ENCODE assay signal across 29 cellular contexts in the genomic region with DNA sequence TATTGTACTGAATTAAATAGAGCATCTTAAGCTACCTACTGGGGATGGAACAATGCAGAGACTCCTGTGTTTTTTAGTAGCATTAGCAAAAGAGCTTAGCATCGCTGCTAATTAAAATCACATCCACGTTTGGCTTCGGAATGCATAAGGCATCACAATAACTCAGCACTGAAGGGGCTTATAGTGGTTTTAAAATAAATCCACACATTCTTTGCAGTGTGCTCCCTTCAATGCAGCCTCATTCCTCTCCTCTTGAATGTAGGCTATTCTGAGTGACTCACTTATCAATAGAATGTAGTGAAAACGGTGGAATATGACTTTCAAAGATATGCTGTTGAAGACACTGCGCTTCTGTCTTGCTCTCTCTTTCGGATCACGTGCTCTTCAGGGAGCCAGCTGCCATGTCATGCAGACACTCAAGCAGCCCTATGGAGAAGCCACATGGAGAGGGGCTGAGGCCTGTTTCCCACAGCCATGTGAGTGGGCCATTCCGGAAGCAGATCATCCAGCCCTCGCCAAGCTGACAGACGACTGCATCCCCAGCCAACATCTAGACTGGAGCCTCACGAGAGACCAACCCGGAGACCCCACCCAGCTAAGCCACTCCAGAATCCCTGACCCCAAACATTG.
"Had no signal": no experiment of that assay in that cellular context is flagged by ENCODE, and none has a peak within 500 bp of the region (broad histone marks: within the 10 kb centered on the region; RNA-seq: fewer than 3 reads in every experiment).

No MANE protein-coding gene starts in this region.

- H3K36me3 ChIP-seq: brain microvascular endothelial cell, SJCRH30 had no signal

- H3K9me3 ChIP-seq: SJCRH30 had no signal

- H3K9me3 Mint-ChIP-seq: activated B cell treated with CpG ODN at 0.5 μM for 24 hours; activated naive CD4-positive, alpha-beta T cell treated with anti-CD3 and anti-CD28 coated beads, Interleukin-2, amount 10 ng/mL, durations not matched to agents 7 days and 5 days; activated naive CD8-positive, alpha-beta T cell treated with anti-CD3 and anti-CD28 coated beads, Interleukin-2, amount 50 U/mL, for 24 hours had no signal

- H3K27ac Mint-ChIP-seq: activated B cell treated with CpG ODN at 0.5 μM for 24 hours; activated naive CD4-positive, alpha-beta T cell treated with anti-CD3 and anti-CD28 coated beads, Interleukin-2, amount 10 ng/mL, durations not matched to agents 7 days and 5 days; activated naive CD8-positive, alpha-beta T cell; activated naive CD8-positive, alpha-beta T cell treated with anti-CD3 and anti-CD28 coated beads, Interleukin-2, amount 50 U/mL, for 24 hours had no signal

- H3K4me3 Mint-ChIP-seq: activated B cell treated with CpG ODN at 0.5 μM for 24 hours; activated naive CD4-positive, alpha-beta T cell treated with anti-CD3 and anti-CD28 coated beads, Interleukin-2, amount 10 ng/mL, durations not matched to agents 7 days and 5 days; activated naive CD8-positive, alpha-beta T cell; activated naive CD8-positive, alpha-beta T cell treated with anti-CD3 and anti-CD28 coated beads, Interleukin-2, amount 50 U/mL, for 24 hours had no signal

- H3K27ac ChIP-seq: brain microvascular endothelial cell, SJCRH30, VCaP had no signal

- H3K4me1 ChIP-seq: SJCRH30 had no signal

- DNase-seq: activated B cell treated with CpG ODN at 0.5 μM for 24 hours; activated CD4-positive, alpha-beta T cell treated with anti-CD3 and anti-CD28 coated beads for 48 hours; activated CD4-positive, CD25-positive, alpha-beta regulatory T cell treated with anti-CD3 and anti-CD28 coated beads, Interleukin-2, amount 50 U/mL, for 72 hours; activated CD8-positive, alpha-beta memory T cell treated with anti-CD3 and anti-CD28 coated beads, Interleukin-2, amount 50 U/mL, for 4 hours; activated effector memory CD4-positive, alpha-beta T cell treated with Interleukin-2 at 50 U/mL for 16 hours; activated naive CD4-positive, alpha-beta T cell treated with anti-CD3 and anti-CD28 coated beads, Interleukin-2, amount 10 ng/mL, durations not matched to agents 7 days and 5 days; activated naive CD8-positive, alpha-beta T cell treated with anti-CD3 and anti-CD28 coated beads, Interleukin-2, amount 50 U/mL, for 24 hours; activated T-cell treated with anti-CD3 and anti-CD28 coated beads for 4 hours; activated T-cell treated with anti-CD3 and anti-CD28 coated beads, Interleukin-2, amount 50 U/mL, for 48 hours; brain microvascular endothelial cell; central memory CD4-positive, alpha-beta T cell; Karpas-422; KBM-7; NCI-H1436 treated with DMSO at 0.1 percent for 48 hours; NCI-H1694 treated with DMSO at 0.1 percent for 48 hours; NCI-H2029; NCI-H2171; NCI-H446; NCI-H510A treated with DMSO at 0.1 percent for 48 hours; NCI-H526 treated with DMSO at 0.1 percent for 48 hours; NCI-H774; SHP77; SJCRH30; SW 1271; T-helper 1 cell; T-helper 2 cell; T-helper 9 cell had no signal

- H3K36me3 Mint-ChIP-seq: activated naive CD4-positive, alpha-beta T cell treated with anti-CD3 and anti-CD28 coated beads, Interleukin-2, amount 10 ng/mL, durations not matched to agents 7 days and 5 days; activated naive CD8-positive, alpha-beta T cell had no signal

- H3K4me3 ChIP-seq: SJCRH30 had no signal

- H3K27me3 Mint-ChIP-seq: activated B cell treated with CpG ODN at 0.5 μM for 24 hours; activated naive CD8-positive, alpha-beta T cell had no signal

- H3K4me1 Mint-ChIP-seq: activated B cell treated with CpG ODN at 0.5 μM for 24 hours; activated naive CD4-positive, alpha-beta T cell treated with anti-CD3 and anti-CD28 coated beads, Interleukin-2, amount 10 ng/mL, durations not matched to agents 7 days and 5 days; activated naive CD8-positive, alpha-beta T cell treated with anti-CD3 and anti-CD28 coated beads, Interleukin-2, amount 50 U/mL, for 24 hours had no signal
